Comparison of ENCODE assay signal across 8 cellular contexts in genomic region chr6:166307082-166307980, GRCh38. TPM values are rescaled to one million over a fixed set of nuclear protein-coding genes. Genes with fewer than 3 reads are reported as not detected.
DNase-seq lines count a peak whose midpoint lies in the region; ATAC-seq and TF ChIP-seq lines count a peak whose summit lies in the region.

No MANE protein-coding gene starts in this region.

- TF ChIP-seq CTCF in BE2C (IDR thresholded peaks at IDR 0.05; ENCODE audit: low read depth, low read length) (no peak), testis (IDR thresholded peaks at IDR 0.05) (no peak)

- H3K27ac Mint-ChIP-seq in activated naive CD8-positive, alpha-beta T cell treated with anti-CD3 and anti-CD28 coated beads, Interleukin-2, amount 10 ng/mL, durations not matched to agents 7 days and 5 days: no peak overlapping the region

- H3K4me3 ChIP-seq in BE2C (ENCODE audit: low read depth, low read length) (peak overlapping the region; percentile 62), testis (peak overlapping the region; percentile 41 to 50)

- POLR2A ChIA-PET in activated naive CD8-positive, alpha-beta T cell treated with anti-CD3 and anti-CD28 coated beads, Interleukin-2, amount 10 ng/mL, durations not matched to agents 7 days and 5 days (lab: Charles Lee): interaction anchor here (1.8 kb wide), 1 partner anchor 74 kb away, joined by 7 read pairs; no protein-coding TSS in a partner anchor

- peaks cover 60% of the 10 kb centered on the region for H3K27me3 Mint-ChIP-seq in activated naive CD8-positive, alpha-beta T cell treated with anti-CD3 and anti-CD28 coated beads, Interleukin-2, amount 10 ng/mL, durations not matched to agents 7 days and 5 days

- no peaks in the 10 kb centered on the region for H3K4me1 ChIP-seq in BE2C
- H3K4me1 ChIP-seq in testis: no peaks in the 10 kb centered on the region

- DNase-seq in BE2C (peak; percentile 50), left kidney (ENCODE audit: low read depth, low spot score) (peak; percentile 70), testis (no peak), G401 (ENCODE audit: low spot score) (no peak)
- no peak for DNase-seq in activated naive CD8-positive, alpha-beta T cell treated with anti-CD3 and anti-CD28 coated beads, Interleukin-2, amount 10 ng/mL, durations not matched to agents 7 days and 5 days

- H3K4me3 Mint-ChIP-seq in activated naive CD8-positive, alpha-beta T cell treated with anti-CD3 and anti-CD28 coated beads, Interleukin-2, amount 10 ng/mL, durations not matched to agents 7 days and 5 days: no peak overlapping the region

- H3K36me3 ChIP-seq in BE2C: no peaks in the 10 kb centered on the region
- H3K36me3 ChIP-seq in testis (ENCODE audit: low read depth, missing control alignments): no peaks in the 10 kb centered on the region

- H3K9me3 ChIP-seq in BE2C: no peaks in the 10 kb centered on the region
- H3K9me3 ChIP-seq in testis: no peaks in the 10 kb centered on the region

- no peaks in the 10 kb centered on the region for H3K9me3 Mint-ChIP-seq in activated naive CD8-positive, alpha-beta T cell treated with anti-CD3 and anti-CD28 coated beads, Interleukin-2, amount 10 ng/mL, durations not matched to agents 7 days and 5 days

- intact Hi-C loops in testis (cut with DNase I; ENCODE audit: low total_unique reads): no loop called here

- in situ Hi-C loops in G401 (cut with HindIII; ENCODE audit: low sequenced_read_pairs): no loop called here

- 0 to 1% methylated on average over 3 to 56 of the region's 111 CpGs for WGBS in testis, 2 donors

- ATAC-seq in GM18873 (IDR thresholded peaks at IDR 0.05; ENCODE audit: low FRiP score, unreplicated experiment) (peak; percentile 16), HG03196 (IDR thresholded peaks at IDR 0.05; ENCODE audit: unreplicated experiment) (peak; percentile 11), GM18861 (IDR thresholded peaks at IDR 0.05; ENCODE audit: unreplicated experiment) (no peak)
- peak; percentile 45 for ATAC-seq in activated naive CD8-positive, alpha-beta T cell treated with anti-CD3 and anti-CD28 coated beads, Interleukin-2, amount 10 ng/mL, durations not matched to agents 7 days and 5 days (ENCODE audit: low read depth)

- H3K36me3 Mint-ChIP-seq in activated naive CD8-positive, alpha-beta T cell treated with anti-CD3 and anti-CD28 coated beads, Interleukin-2, amount 10 ng/mL, durations not matched to agents 7 days and 5 days: no peaks in the 10 kb centered on the region

- TF ChIP-seq POLR2A in testis (IDR thresholded peaks at IDR 0.05): no peak

- H3K4me1 Mint-ChIP-seq in activated naive CD8-positive, alpha-beta T cell treated with anti-CD3 and anti-CD28 coated beads, Interleukin-2, amount 10 ng/mL, durations not matched to agents 7 days and 5 days: no peaks in the 10 kb centered on the region

- peaks cover 10% of the 10 kb centered on the region; the same call in 1 of the 2 replicates for H3K27me3 ChIP-seq in BE2C
- no peaks in the 10 kb centered on the region for H3K27me3 ChIP-seq in testis

- no peak overlapping the region for H3K27ac ChIP-seq in testis

RNA-seq across cellular contexts. Expression of gene PRR18, which starts 0.9 kb away (rescaled TPM):
- polyA plus RNA-seq in BE2C (2012; ENCODE audit: insufficient read depth, insufficient read length, low read depth): 0.65 TPM
- total RNA-seq in activated naive CD8-positive, alpha-beta T cell treated with anti-CD3 and anti-CD28 coated beads, Interleukin-2, amount 10 ng/mL, durations not matched to agents 7 days and 5 days: not detected
- under 1 TPM; 0.39 to 0.62 TPM for total RNA-seq in testis
- 0.16 TPM for polyA plus RNA-seq in testis (ENCODE audit: insufficient read depth, low read depth, low replicate concordance)
- not detected in 2 replicates for total RNA-seq in G401 (2014; rRNA removed; shearing (Covaris generic))

RNA-seq across cellular contexts. Expression of gene SFT2D1, which starts 35.0 kb away (rescaled TPM):
- 22.7 TPM for polyA plus RNA-seq in BE2C (2012; ENCODE audit: insufficient read depth, insufficient read length, low read depth)
- total RNA-seq in activated naive CD8-positive, alpha-beta T cell treated with anti-CD3 and anti-CD28 coated beads, Interleukin-2, amount 10 ng/mL, durations not matched to agents 7 days and 5 days: 10 to 100 TPM; 37.0 to 37.2 TPM
- total RNA-seq in testis: 10 to 100 TPM; 45.7 to 64.6 TPM
- 68.3 TPM for polyA plus RNA-seq in testis (ENCODE audit: insufficient read depth, low read depth, low replicate concordance)
- total RNA-seq in G401 (2014; rRNA removed; shearing (Covaris generic)): 28.1 and 32.6 TPM in 2 replicates

Comparison
In these comparisons a context has a peak if more than half of its experiments do, and no peak if none do; other contexts are left out.
1. DNase-seq: peak in BE2C (single experiment) and left kidney (single experiment); none in activated naive CD8-positive, alpha-beta T cell treated with anti-CD3 and anti-CD28 coated beads, Interleukin-2, amount 10 ng/mL, durations not matched to agents 7 days and 5 days (single experiment), testis (single experiment) and G401 (single experiment).